In the genomic region with DNA sequence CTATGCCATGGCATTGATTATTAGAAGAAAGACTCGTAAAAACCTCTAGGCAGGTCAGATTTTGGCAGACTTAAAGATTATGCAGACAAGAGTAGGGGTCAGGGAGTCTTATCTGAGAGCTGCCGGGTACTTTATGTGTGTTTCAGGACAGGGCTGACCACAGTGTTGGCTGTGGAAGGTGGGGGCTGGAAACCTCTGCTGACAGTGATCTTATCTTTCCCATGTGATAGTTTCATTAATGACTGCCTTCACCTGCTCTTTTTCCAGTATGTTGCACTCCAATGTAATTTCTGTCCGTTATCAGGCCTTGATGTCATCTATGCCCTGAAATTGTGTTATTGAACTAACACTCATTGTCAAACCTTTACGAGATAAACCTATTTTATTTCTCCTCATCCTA, we compare ENCODE assay signal across 14 cellular contexts.
"Had no signal": no experiment of that assay in that cellular context is flagged by ENCODE, and none has a peak within 500 bp of the region (broad histone marks: within the 10 kb centered on the region; RNA-seq: fewer than 3 reads in every experiment).

No MANE protein-coding gene starts in this region.

- H2AFZ ChIP-seq: PC-9 had no signal

- H3K4me3 ChIP-seq: PC-9 had no signal

- H3K36me3 ChIP-seq: WERI-Rb-1 had no signal

- H3K4me2 ChIP-seq: PC-9 had no signal

- H3K27ac ChIP-seq: PC-9, WERI-Rb-1 had no signal

- DNase-seq: activated CD4-positive, alpha-beta T cell treated with anti-CD3 and anti-CD28 coated beads for 4 hours; activated CD8-positive, alpha-beta memory T cell treated with anti-CD3 and anti-CD28 coated beads, Interleukin-2, amount 50 U/mL, for 4 hours; activated CD8-positive, alpha-beta T cell treated with anti-CD3 and anti-CD28 coated beads for 36 hours; activated naive CD4-positive, alpha-beta T cell treated with anti-CD3 and anti-CD28 coated beads, Interleukin-2, amount 50 U/mL, for 16 hours; amniotic stem cell; Kasumi-1; KBM-7; NCI-H1048; NCI-H187; NCI-H2081; NCI-H510A treated with DMSO at 0.1 percent for 48 hours; PC-9; SIG-M5; WERI-Rb-1 had no signal
